Comparison of ENCODE assay signal across 21 cellular contexts in the genomic region with DNA sequence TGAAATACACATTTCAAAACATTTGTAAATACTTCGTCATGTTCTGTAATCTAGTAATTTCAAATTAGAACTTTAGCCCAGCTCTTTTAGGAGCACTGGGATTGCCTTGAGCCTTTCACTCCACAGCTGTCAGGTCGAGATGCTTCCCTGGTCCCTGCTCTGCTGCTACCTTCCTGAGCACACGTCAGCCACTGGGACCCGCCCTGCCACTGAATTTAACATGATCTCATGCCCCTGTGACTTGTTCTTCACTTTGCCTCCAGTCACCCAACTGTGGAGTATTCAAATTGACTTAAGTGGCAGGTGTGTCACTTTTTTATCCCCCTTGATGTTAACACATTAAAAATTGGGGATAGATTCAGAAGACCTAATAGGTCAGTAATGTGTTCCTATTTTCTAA. TPM values are rescaled to one million over a fixed set of nuclear protein-coding genes. Genes with fewer than 3 reads are reported as not detected.
DNase-seq lines count a peak whose midpoint lies in the region; ATAC-seq and TF ChIP-seq lines count a peak whose summit lies in the region.
"Had no signal": no experiment of that assay in that cellular context is flagged by ENCODE, and none has a peak within 500 bp of the region (broad histone marks: within the 10 kb centered on the region; RNA-seq: fewer than 3 reads in every experiment).

No MANE protein-coding gene starts in this region.

- peaks cover 76% of the 10 kb centered on the region for H4K20me1 ChIP-seq in smooth muscle cell (ENCODE audit: low read depth)

- no peaks in the 10 kb centered on the region for H3K9me3 ChIP-seq in smooth muscle cell (replicated peaks; ENCODE audit: low read depth)
- H3K9me3 ChIP-seq: mucosa of descending colon, psoas muscle, SJSA1 had no signal

- H3F3A ChIP-seq in smooth muscle cell (ENCODE audit: low read depth), result peaks cover 5% of the 10 kb centered on the region

- H3K27ac ChIP-seq in smooth muscle cell (ENCODE audit: low read depth), result peak overlapping the region; percentile 45
- H3K27ac ChIP-seq: brain microvascular endothelial cell, C4-2B, hepatocyte, psoas muscle, SJSA1 had no signal

- peaks cover 44% of the 10 kb centered on the region for H3K79me2 ChIP-seq in smooth muscle cell (ENCODE audit: low read depth)

- TF ChIP-seq CTCF in smooth muscle cell (IDR thresholded peaks at IDR 0.05; ENCODE audit: borderline replicate concordance, insufficient read depth, poor library complexity, severe bottlenecking), result no peak

- H2AFZ ChIP-seq in smooth muscle cell (ENCODE audit: low read depth), result no peak overlapping the region
- H2AFZ ChIP-seq: hepatocyte had no signal

- H3K27me3 ChIP-seq in smooth muscle cell (ENCODE audit: low read depth), result no peaks in the 10 kb centered on the region
- H3K27me3 ChIP-seq: brain microvascular endothelial cell, hepatocyte, SJSA1 had no signal

- DNase-seq in COLO668 (lab: John Stamatoyannopoulos, UW; ENCODE audit: unreplicated experiment), result peak; percentile 40
- DNase-seq in SW480 (ENCODE audit: low spot score), result peak; percentile 6
- peak; percentile 65 for DNase-seq in kidney tubule cell (ENCODE audit: low spot score)
- DNase-seq in smooth muscle cell (lab: John Stamatoyannopoulos, UW; ENCODE audit: unreplicated experiment), result no peak
- DNase-seq in SHP77 (lab: John Stamatoyannopoulos, UW), result no peak
- no peak for DNase-seq in H4 (ENCODE audit: low spot score)
- DNase-seq: activated CD8-positive, alpha-beta memory T cell treated with anti-CD3 and anti-CD28 coated beads for 24 hours; activated T-cell treated with anti-CD3 and anti-CD28 coated beads, Interleukin-2, amount 50 U/mL, for 1 hour; brain microvascular endothelial cell; effector CD4-positive, alpha-beta T cell; foreskin melanocyte; NCI-H146; NCI-H2171 treated with DMSO at 0.1 percent for 48 hours; NCI-H524 treated with DMSO at 0.1 percent for 48 hours; psoas muscle; stimulated activated CD4-positive, alpha-beta T cell treated with anti-CD3 and anti-CD28 coated beads, Interleukin-1b, Interleukin-23, amount 100 ng/mL, for 48 hours had no signal

- peaks cover 16% of the 10 kb centered on the region for H3K4me1 ChIP-seq in smooth muscle cell (ENCODE audit: low read depth)

- peak overlapping the region; percentile 96 for H3K4me2 ChIP-seq in smooth muscle cell

- peak overlapping the region; percentile 25 for H3K9ac ChIP-seq in smooth muscle cell (ENCODE audit: low read depth)

- ATAC-seq in GM19035 (IDR thresholded peaks at IDR 0.05; ENCODE audit: unreplicated experiment), result no peak
- ATAC-seq: mucosa of descending colon, psoas muscle had no signal

- WGBS in smooth muscle cell (ENCODE audit: low lambda C conversion rate), result 65% methylated on average over 4 of the region's 4 CpGs

- H3K36me3 ChIP-seq in smooth muscle cell (ENCODE audit: low read depth), result peaks cover under 1% of the 10 kb centered on the region
- H3K36me3 ChIP-seq: brain microvascular endothelial cell, SJSA1 had no signal

- no peak overlapping the region for H3K4me3 ChIP-seq in smooth muscle cell
- H3K4me3 ChIP-seq: hepatocyte, mucosa of descending colon, psoas muscle, SJSA1 had no signal

RNA-seq across cellular contexts. Expression of a gene that starts 3.3 kb away (rescaled TPM):
- 98.1 and 114 TPM in 2 replicates for total RNA-seq in smooth muscle cell
- 26.9 and 46.9 TPM in 2 replicates for polyA plus RNA-seq in smooth muscle cell
- 6.3 and 6.9 TPM in 2 replicates for total RNA-seq in H4 (2014; rRNA removed; shearing (Covaris generic))

Comparison
In these comparisons a context has a peak if more than half of its experiments do, and no peak if none do; other contexts are left out.
1. DNase-seq: peak in COLO668 (single experiment), SW480 (single experiment) and kidney tubule cell (single experiment); none in smooth muscle cell (single experiment), SHP77 (0 of 2) and H4 (single experiment).
2. RNA of a gene that starts 3.3 kb away (total RNA-seq): 98.1 to 114 TPM in smooth muscle cell; 6.3 to 6.9 TPM in H4; every median in the first group is over 10 times any median in the second.